In genomic region chr6:155495011-155495768, GRCh38 we compare ENCODE assay signal across 1 cellular context.
TF ChIP-seq lines count a peak whose summit lies in the region.

No MANE protein-coding gene starts in this region.

TF ChIP-seq in HepG2, 621 proteins besides CTCF, POLR2A, EP300 and RAD21 (continued from another document and continues in another):
- TF ChIP-seq GMEB2 (CRISPR knock-in tag; IDR thresholded peaks at IDR 0.05; ENCODE audit: low read depth) = no peak
- peak; percentile 76 for TF ChIP-seq ZNF687 (CRISPR knock-in tag; IDR thresholded peaks at IDR 0.05)
- peak; percentile 59 for TF ChIP-seq IKZF4 (CRISPR knock-in tag; IDR thresholded peaks at IDR 0.05; ENCODE audit: borderline replicate concordance, low read depth, not compliant biosample characterization)
- no peak for TF ChIP-seq ZNF263 (CRISPR knock-in tag; IDR thresholded peaks at IDR 0.05)
- peak; percentile 73; the same call in 1 of the 2 replicates for TF ChIP-seq ZNF337 (CRISPR knock-in tag; IDR thresholded peaks at IDR 0.05; ENCODE audit: borderline replicate concordance, low read depth)
- TF ChIP-seq TBX2 (CRISPR knock-in tag; IDR thresholded peaks at IDR 0.05; ENCODE audit: borderline replicate concordance) = peak; percentile 62; the same call in 1 of the 2 replicates
- TF ChIP-seq ZNF747 (CRISPR knock-in tag; IDR thresholded peaks at IDR 0.05; ENCODE audit: borderline replicate concordance) = 0 out of 2 replicates have a peak, but pooled peaks have one; percentile 68
- no peak for TF ChIP-seq ZNF251 (CRISPR knock-in tag; IDR thresholded peaks at IDR 0.05)
- TF ChIP-seq REXO4 (CRISPR knock-in tag; IDR thresholded peaks at IDR 0.05; ENCODE audit: borderline replicate concordance) = no peak
- no peak for TF ChIP-seq RERE (CRISPR knock-in tag; IDR thresholded peaks at IDR 0.05; ENCODE audit: low read depth)
- TF ChIP-seq ZNF350 (CRISPR knock-in tag; IDR thresholded peaks at IDR 0.05; ENCODE audit: borderline replicate concordance, low read depth) = peak; percentile 71
- TF ChIP-seq ELF3 (CRISPR knock-in tag; IDR thresholded peaks at IDR 0.05) = peak; percentile 74
- TF ChIP-seq GABPA (IDR thresholded peaks at IDR 0.05; ENCODE audit: low read depth, low read length) = no peak
- TF ChIP-seq GABPA (CRISPR knock-in tag; IDR thresholded peaks at IDR 0.05; ENCODE audit: low read depth) = 0 out of 2 replicates have a peak, but pooled peaks have one; percentile 26
- TF ChIP-seq ZNF501 (CRISPR knock-in tag; IDR thresholded peaks at IDR 0.05) = peak; percentile 42; the same call in 1 of the 2 replicates
- no peak for TF ChIP-seq ZNF333 (CRISPR knock-in tag; IDR thresholded peaks at IDR 0.05; ENCODE audit: borderline replicate concordance)
- TF ChIP-seq ZNF33B (CRISPR knock-in tag; IDR thresholded peaks at IDR 0.05) = peak; percentile 46; the same call in 1 of the 2 replicates
- TF ChIP-seq KDM2A (CRISPR knock-in tag; IDR thresholded peaks at IDR 0.05; ENCODE audit: borderline replicate concordance, low read depth) = peak; percentile 58
- no peak for TF ChIP-seq SOX13 (IDR thresholded peaks at IDR 0.05)
- peak in 1 of 2 experiments; percentile 76; a peak in 2 of 4 replicates for TF ChIP-seq SOX13 (CRISPR knock-in tag; conservative IDR thresholded peaks at IDR 0.05 in 1 of 2, IDR thresholded peaks at IDR 0.05 in 1 of 2)
- peak; percentile 42; the same call in 1 of the 2 replicates for TF ChIP-seq STAT6 (CRISPR knock-in tag; IDR thresholded peaks at IDR 0.05; ENCODE audit: borderline replicate concordance)
- TF ChIP-seq NPAS2 (CRISPR knock-in tag; IDR thresholded peaks at IDR 0.05; ENCODE audit: borderline replicate concordance) = no peak
- TF ChIP-seq KMT2A (CRISPR knock-in tag; IDR thresholded peaks at IDR 0.05) = peak; percentile 61; the same call in 1 of the 2 replicates
- TF ChIP-seq UBTF (CRISPR knock-in tag; IDR thresholded peaks at IDR 0.05) = peak; percentile 40; the same call in 1 of the 2 replicates
- 0 out of 2 replicates have a peak, but pooled peaks have one; percentile 10 for TF ChIP-seq GFI1 (CRISPR knock-in tag; IDR thresholded peaks at IDR 0.05; ENCODE audit: borderline replicate concordance)
- no peak for TF ChIP-seq MEIS2 (CRISPR knock-in tag; IDR thresholded peaks at IDR 0.05)
- peak; percentile 44; the same call in 1 of the 2 replicates for TF ChIP-seq PHF21A (CRISPR knock-in tag; IDR thresholded peaks at IDR 0.05)
- 0 out of 2 replicates have a peak, but pooled peaks have one; percentile 47 for TF ChIP-seq ZNF503 (CRISPR knock-in tag; IDR thresholded peaks at IDR 0.05)
- TF ChIP-seq ZNF841 (CRISPR knock-in tag; IDR thresholded peaks at IDR 0.05; ENCODE audit: borderline replicate concordance) = no peak
- TF ChIP-seq BCL6 (CRISPR knock-in tag; IDR thresholded peaks at IDR 0.05) = peak; percentile 59; the same call in 1 of the 2 replicates
- peak; percentile 77; the same call in 1 of the 2 replicates for TF ChIP-seq CBX5 (CRISPR knock-in tag; IDR thresholded peaks at IDR 0.05; ENCODE audit: borderline replicate concordance)
- TF ChIP-seq HNF1A (IDR thresholded peaks at IDR 0.05; ENCODE audit: low read depth) = 0 out of 2 replicates have a peak, but pooled peaks have one; percentile 29
- TF ChIP-seq HNF1A (CRISPR knock-in tag; IDR thresholded peaks at IDR 0.05; ENCODE audit: borderline replicate concordance) = peak; percentile 40; the same call in 1 of the 2 replicates
- no peak for TF ChIP-seq ZNF224 (CRISPR knock-in tag; IDR thresholded peaks at IDR 0.05)
